Comparison of ENCODE assay signal across 2 cellular contexts in the genomic region with DNA sequence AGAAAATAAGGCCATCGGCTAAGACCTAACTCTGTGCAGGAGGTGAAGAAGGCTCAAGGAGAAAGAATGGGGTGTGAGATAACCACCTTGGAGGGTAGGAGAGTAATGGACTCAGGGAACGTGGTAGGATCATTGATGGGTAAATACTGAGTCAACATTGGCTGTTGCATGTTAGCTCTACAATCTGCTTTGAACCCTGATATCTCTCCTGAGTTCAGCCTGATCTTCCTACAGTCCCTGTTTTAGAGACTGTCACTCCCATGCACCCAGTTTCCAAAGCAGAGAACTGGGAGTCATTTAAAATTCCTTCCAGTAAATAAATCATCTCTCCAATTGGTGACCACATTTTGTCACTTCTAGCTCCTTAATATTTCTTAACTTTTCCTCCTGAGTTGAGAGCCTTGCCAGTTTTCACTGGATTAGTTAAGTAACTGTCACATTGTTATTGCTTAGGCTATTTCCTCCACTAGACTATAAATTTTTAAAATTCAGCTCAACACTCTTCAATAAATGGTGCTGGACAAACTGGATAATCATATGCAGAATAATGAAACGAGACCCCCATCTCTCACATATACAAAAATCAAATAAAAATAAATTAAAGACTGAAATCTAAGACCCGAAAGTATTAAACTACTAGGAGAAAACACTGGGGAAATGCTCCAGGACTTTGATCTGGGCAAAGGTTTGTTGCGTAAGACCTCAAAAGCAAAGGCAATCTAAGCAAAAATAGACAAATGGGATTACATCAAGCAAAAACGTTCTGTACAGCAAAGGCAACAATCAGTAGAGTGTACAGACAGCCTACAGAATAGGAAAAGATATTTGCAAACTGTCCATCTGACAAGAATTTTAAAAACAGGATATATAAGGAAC.
TF ChIP-seq lines count a peak whose summit lies in the region.

No MANE protein-coding gene starts in this region.

TF ChIP-seq in A549, 52 proteins besides CTCF, POLR2A, EP300 and RAD21:
- TF ChIP-seq PHF8 (IDR thresholded peaks at IDR 0.05; ENCODE audit: borderline replicate concordance, low read depth) (no peak), CEBPB (IDR thresholded peaks at IDR 0.05) (peak; percentile 81 to 83), HDAC2 (IDR thresholded peaks at IDR 0.05) (no peak), RCOR1 (IDR thresholded peaks at IDR 0.05; ENCODE audit: low read depth, low read length) (no peak), FOXS1 (CRISPR knock-in tag; IDR thresholded peaks at IDR 0.05) (no peak), CBX8 (IDR thresholded peaks at IDR 0.05) (no peak), ZFP36 (IDR thresholded peaks at IDR 0.05; ENCODE audit: borderline replicate concordance, partially characterized antibody) (no peak)
- TF ChIP-seq, protein P1, sequence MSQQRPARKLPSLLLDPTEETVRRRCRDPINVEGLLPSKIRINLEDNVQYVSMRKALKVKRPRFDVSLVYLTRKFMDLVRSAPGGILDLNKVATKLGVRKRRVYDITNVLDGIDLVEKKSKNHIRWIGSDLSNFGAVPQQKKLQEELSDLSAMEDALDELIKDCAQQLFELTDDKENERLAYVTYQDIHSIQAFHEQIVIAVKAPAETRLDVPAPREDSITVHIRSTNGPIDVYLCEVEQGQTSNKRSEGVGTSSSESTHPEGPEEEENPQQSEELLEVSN (IDR thresholded peaks at IDR 0.05; ENCODE audit: borderline replicate concordance, low read depth): no peak
TF ChIP-seq in A549: peak in this region for 1.

TF ChIP-seq in K562, 482 proteins besides CTCF, POLR2A, EP300 and RAD21:
- no peak for TF ChIP-seq TRIM28 (IDR thresholded peaks at IDR 0.05)
- TF ChIP-seq U2AF1 (optimal IDR thresholded peaks at IDR 0.05; ENCODE audit: low read depth, low read length): no peak
- no peak for TF ChIP-seq ERF (CRISPR knock-in tag; IDR thresholded peaks at IDR 0.05)
- no peak for TF ChIP-seq PTRF (tag; IDR thresholded peaks at IDR 0.05)
- no peak for TF ChIP-seq GABPA (tag; conservative IDR thresholded peaks at IDR 0.05; ENCODE audit: low read depth)
- peak; percentile 73 for TF ChIP-seq CEBPB (tag; IDR thresholded peaks at IDR 0.05)
- no peak for TF ChIP-seq SMAD4 (CRISPR knock-in tag; conservative IDR thresholded peaks at IDR 0.05)
- no peak for TF ChIP-seq ZNF354B (CRISPR knock-in tag; IDR thresholded peaks at IDR 0.05)
- no peak for TF ChIP-seq CEBPG (CRISPR knock-in tag; IDR thresholded peaks at IDR 0.05)
- peak in 1 of 2 experiments; percentile 82; a peak in 2 of 4 replicates for TF ChIP-seq CEBPG (tag; conservative IDR thresholded peaks at IDR 0.05 in 1 of 2, IDR thresholded peaks at IDR 0.05 in 1 of 2)
- no peak for TF ChIP-seq LARP7 (IDR thresholded peaks at IDR 0.05)
- TF ChIP-seq CTBP1 (IDR thresholded peaks at IDR 0.05; ENCODE audit: borderline replicate concordance): no peak
- 0 out of 2 replicates have a peak, but pooled peaks have one; percentile 21 for TF ChIP-seq KLF1 (tag; IDR thresholded peaks at IDR 0.05)
- no peak for TF ChIP-seq TEAD2 (tag; IDR thresholded peaks at IDR 0.05)
- TF ChIP-seq, protein P2, sequence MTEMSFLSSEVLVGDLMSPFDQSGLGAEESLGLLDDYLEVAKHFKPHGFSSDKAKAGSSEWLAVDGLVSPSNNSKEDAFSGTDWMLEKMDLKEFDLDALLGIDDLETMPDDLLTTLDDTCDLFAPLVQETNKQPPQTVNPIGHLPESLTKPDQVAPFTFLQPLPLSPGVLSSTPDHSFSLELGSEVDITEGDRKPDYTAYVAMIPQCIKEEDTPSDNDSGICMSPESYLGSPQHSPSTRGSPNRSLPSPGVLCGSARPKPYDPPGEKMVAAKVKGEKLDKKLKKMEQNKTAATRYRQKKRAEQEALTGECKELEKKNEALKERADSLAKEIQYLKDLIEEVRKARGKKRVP (CRISPR knock-in tag; IDR thresholded peaks at IDR 0.05): no peak
- TF ChIP-seq, protein P3, sequence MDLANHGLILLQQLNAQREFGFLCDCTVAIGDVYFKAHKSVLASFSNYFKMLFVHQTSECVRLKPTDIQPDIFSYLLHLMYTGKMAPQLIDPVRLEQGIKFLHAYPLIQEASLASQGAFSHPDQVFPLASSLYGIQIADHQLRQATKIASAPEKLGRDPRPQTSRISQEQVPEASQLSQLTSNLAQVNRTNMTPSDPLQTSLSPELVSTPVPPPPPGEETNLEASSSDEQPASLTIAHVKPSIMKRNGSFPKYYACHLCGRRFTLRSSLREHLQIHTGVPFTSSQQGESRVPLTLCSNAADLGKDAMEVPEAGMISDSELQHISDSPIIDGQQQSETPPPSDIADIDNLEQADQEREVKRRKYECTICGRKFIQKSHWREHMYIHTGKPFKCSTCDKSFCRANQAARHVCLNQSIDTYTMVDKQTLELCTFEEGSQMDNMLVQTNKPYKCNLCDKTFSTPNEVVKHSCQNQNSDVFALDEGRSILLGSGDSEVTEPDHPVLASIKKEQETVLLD (IDR thresholded peaks at IDR 0.05): no peak
- no peak for TF ChIP-seq ARID2 (IDR thresholded peaks at IDR 0.05)
